Comparison of ENCODE assay signal across 13 cellular contexts in the genomic region with DNA sequence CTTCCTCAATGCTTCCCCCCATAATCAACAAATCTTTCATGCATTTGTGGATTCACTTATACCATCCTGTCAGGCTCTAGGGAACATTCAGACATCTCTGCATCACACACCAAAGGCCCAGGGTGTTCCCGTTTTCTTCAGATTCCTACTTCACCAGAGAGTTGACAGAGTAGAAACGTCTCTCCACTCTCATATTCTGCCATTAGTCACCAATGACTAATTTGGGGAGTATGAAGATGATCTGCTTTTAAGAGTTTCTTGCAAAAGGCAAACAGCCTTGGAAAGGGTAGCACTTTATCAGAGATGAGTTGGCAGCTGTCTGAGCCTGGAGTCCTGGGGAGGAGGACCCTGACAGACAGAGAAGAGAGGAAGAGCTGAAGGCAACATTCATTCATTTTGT. TPM values are rescaled to one million over a fixed set of nuclear protein-coding genes. Genes with fewer than 3 reads are reported as not detected.
DNase-seq lines count a peak whose midpoint lies in the region; ATAC-seq, FAIRE-seq and TF ChIP-seq lines count a peak whose summit lies in the region.
"Had no signal": no experiment of that assay in that cellular context is flagged by ENCODE, and none has a peak within 500 bp of the region (broad histone marks: within the 10 kb centered on the region; RNA-seq: fewer than 3 reads in every experiment).

No MANE protein-coding gene starts in this region.

- no peak overlapping the region for H3K4me3 ChIP-seq in cardiac fibroblast (replicated peaks in 1 of 2; ENCODE audit: low read depth in 2 of 2, low read length in 2 of 2)
- H3K4me3 ChIP-seq: neural progenitor cell, SJCRH30 had no signal

- FAIRE-seq in HTR-8/SVneo (lab: Jason Lieb, UNC), result no peak
- FAIRE-seq: islet of Langerhans had no signal

- no peak for TF ChIP-seq CTCF in cardiac fibroblast (IDR thresholded peaks at IDR 0.05; ENCODE audit: low read depth, low read length)

- ATAC-seq in GM21825 (IDR thresholded peaks at IDR 0.05; ENCODE audit: unreplicated experiment), result no peak

- peak; percentile 18 for DNase-seq in Caki2 (ENCODE audit: low read depth)
- DNase-seq in HTR-8/SVneo (ENCODE audit: insufficient read length, low spot score), result peak; percentile 25
- peak; percentile 54 to 92 for DNase-seq in cardiac fibroblast (ENCODE audit: low read depth in 2 of 2)
- DNase-seq in non-pigmented ciliary epithelial cell (ENCODE audit: low read depth), result peak; percentile 67
- no peak for DNase-seq in COLO829 (ENCODE audit: low spot score)
- no peak for DNase-seq in NCI-H526 (lab: John Stamatoyannopoulos, UW)
- DNase-seq: activated CD4-positive, alpha-beta T cell treated with anti-CD3 and anti-CD28 coated beads for 4 hours; NCI-H2227 treated with DMSO at 0.1 percent for 48 hours; SJCRH30; substantia nigra had no signal

- in situ Hi-C loops in Caki2 (cut with HindIII; ENCODE audit: low pct_unique_long_range_greater_than_20kb, low sequenced_read_pairs), result no loop called here

RNA-seq across cellular contexts. Expression of a gene that starts 55.8 kb away (rescaled TPM):
- total RNA-seq in Caki2 (2014; rRNA removed; shearing (Covaris generic); ENCODE audit: low replicate concordance), result 15.0 and 16.4 TPM in 2 replicates

Comparison
In these comparisons a context has a peak if more than half of its experiments do, and no peak if none do; other contexts are left out.
1. DNase-seq: peak in Caki2 (single experiment), HTR-8/SVneo (single experiment), cardiac fibroblast (2 of 2) and non-pigmented ciliary epithelial cell (single experiment); none in COLO829 (single experiment) and NCI-H526 (0 of 2).